ENCODE assay signal across 14 cellular contexts in genomic region chr15:55916666-55917409, GRCh38.
DNase-seq lines count a peak whose midpoint lies in the region; ATAC-seq, FAIRE-seq and TF ChIP-seq lines count a peak whose summit lies in the region.
"Had no signal": no experiment of that assay in that cellular context is flagged by ENCODE, and none has a peak within 500 bp of the region (broad histone marks: within the 10 kb centered on the region; RNA-seq: fewer than 3 reads in every experiment).

No MANE protein-coding gene starts in this region.

- no peak overlapping the region for H3K4ac ChIP-seq in mesenchymal stem cell (ENCODE audit: low read depth in 1 of 2, low read length in 2 of 2)

- intact Hi-C loops in PC-9 (cut with micrococcal nuclease; ENCODE audit: unreplicated experiment) = loop anchor here (5.0 kb wide), 2 partner anchors 125 to 180 kb away; no protein-coding TSS in a partner anchor
- intact Hi-C loops in pancreas (cut with DNase I) = no loop called here

- peak overlapping the region; percentile 57 for H3K9ac ChIP-seq in mesenchymal stem cell (ENCODE audit: low read length)

- peaks cover 3% of the 10 kb centered on the region; the same call in 1 of the 2 replicates for H3F3A ChIP-seq in PC-9 (ENCODE audit: insufficient read depth, low read depth)

- no peak overlapping the region for H3K14ac ChIP-seq in mesenchymal stem cell (ENCODE audit: low read length in 2 of 2)

- peak overlapping the region in 1 of 2 experiments; percentile 64 for H3K18ac ChIP-seq in mesenchymal stem cell (ENCODE audit: low read depth in 1 of 2, low read length in 2 of 2)

- H3K27me3 ChIP-seq in mesenchymal stem cell (ENCODE audit: control insufficient read depth in 1 of 2, insufficient read depth in 1 of 2, low read length in 2 of 2) (no peaks in the 10 kb centered on the region), PC-9 (ENCODE audit: insufficient read depth, low read depth) (no peaks in the 10 kb centered on the region), pancreas (no peaks in the 10 kb centered on the region)
- H3K27me3 ChIP-seq: esophagus squamous epithelium, testis had no signal

- H2BK120ac ChIP-seq in mesenchymal stem cell (ENCODE audit: low read depth, low read length) = no peak overlapping the region

- H3K23ac ChIP-seq in mesenchymal stem cell (ENCODE audit: low read length in 2 of 2) = no peak overlapping the region

- H3K4me2 ChIP-seq in mesenchymal stem cell (ENCODE audit: low read length, poor library complexity, severe bottlenecking) (no peak overlapping the region), PC-9 (no peak overlapping the region)

- H3K9me3 ChIP-seq in mesenchymal stem cell (ENCODE audit: control insufficient read depth, low read length) = no peaks in the 10 kb centered on the region
- no peaks in the 10 kb centered on the region for H3K9me3 ChIP-seq in PC-9 (ENCODE audit: insufficient read depth, low read depth)
- no peaks in the 10 kb centered on the region for H3K9me3 ChIP-seq in pancreas
- H3K9me3 ChIP-seq: Caco-2, esophagus squamous epithelium, testis had no signal

- H2AFZ ChIP-seq in mesenchymal stem cell (ENCODE audit: low read depth, low read length) (no peak overlapping the region), PC-9 (no peak overlapping the region)

- DNase-seq in AG09309 (ENCODE audit: low read depth) (peak; percentile 62), M059J (ENCODE audit: low read depth) (peak; percentile 86), coronary artery (ENCODE audit: low spot score) (no peak), mesenchymal stem cell (peak; percentile 70), PC-9 (no peak), OCI-M1 (lab: John Stamatoyannopoulos, UW) (no peak), pancreas (no peak)
- DNase-seq: activated CD4-positive, CD25-positive, alpha-beta regulatory T cell treated with anti-CD3 and anti-CD28 coated beads, Interleukin-2, amount 50 U/mL, for 72 hours; Caco-2; esophagus squamous epithelium; GOT3; NCI-H1105; testis had no signal

- no peaks in the 10 kb centered on the region for H3K9me2 ChIP-seq in PC-9 (ENCODE audit: insufficient read depth)

- TF ChIP-seq CTCF in AG09309 (IDR thresholded peaks at IDR 0.05; ENCODE audit: control insufficient read depth, insufficient read depth, low read depth, low read length, missing control alignments) = no peak
- no peak for TF ChIP-seq CTCF in coronary artery (IDR thresholded peaks at IDR 0.05)
- no peak for TF ChIP-seq CTCF in PC-9 (conservative IDR thresholded peaks at IDR 0.05)
- TF ChIP-seq CTCF in pancreas (IDR thresholded peaks at IDR 0.05) = no peak

- H2BK15ac ChIP-seq in mesenchymal stem cell (ENCODE audit: low read depth, poor library complexity, severe bottlenecking) = no peak overlapping the region

- H2AK5ac ChIP-seq in mesenchymal stem cell (ENCODE audit: low read length, severe bottlenecking) = no peak overlapping the region

- POLR2A ChIA-PET in PC-9 (lab: Charles Lee; ENCODE audit: unreplicated experiment) = interaction anchor here (0.5 kb wide), 1 partner anchor 55 kb away, joined by 3 read pairs; no protein-coding TSS in a partner anchor

- WGBS in mesenchymal stem cell = 34% methylated on average over 10 of the region's 11 CpGs
- 74 to 78% methylated on average over 11 of the region's 11 CpGs for WGBS in pancreas, 2 donors

- H4K8ac ChIP-seq in mesenchymal stem cell (ENCODE audit: low read length) = no peak overlapping the region

- CTCF ChIA-PET in PC-9 (lab: Charles Lee) = interaction anchor here (0.5 to 1.8 kb wide), 4 partner anchors 9 to 131 kb away, joined by 3 to 11 read pairs (median 4); no protein-coding TSS in a partner anchor

- H4K20me1 ChIP-seq in PC-9 (ENCODE audit: insufficient read depth) = no peaks in the 10 kb centered on the region

- H3K79me1 ChIP-seq in mesenchymal stem cell (replicated peaks; ENCODE audit: low read length, poor library complexity, severe bottlenecking) = no peaks in the 10 kb centered on the region

- H3K79me2 ChIP-seq in PC-9 (ENCODE audit: low read depth) = no peaks in the 10 kb centered on the region

- no peaks in the 10 kb centered on the region for H3K4me1 ChIP-seq in mesenchymal stem cell (ENCODE audit: control insufficient read depth, insufficient read depth, low read depth, low read length)
- peaks cover 9% of the 10 kb centered on the region for H3K4me1 ChIP-seq in PC-9 (replicated peaks; ENCODE audit: insufficient read depth)
- no peaks in the 10 kb centered on the region for H3K4me1 ChIP-seq in pancreas
- H3K4me1 ChIP-seq: Caco-2, testis had no signal

- no peak for FAIRE-seq in pancreas (lab: Jason Lieb, UNC)

- no peak for ATAC-seq in HG02884 (IDR thresholded peaks at IDR 0.05; ENCODE audit: unreplicated experiment)
- no peak for ATAC-seq in pancreas

- no peak overlapping the region for H4K91ac ChIP-seq in mesenchymal stem cell (ENCODE audit: low read length)

- H3K4me3 ChIP-seq in AG09309 (ENCODE audit: control insufficient read depth, low read depth, low read length) (peak overlapping the region; percentile 38), coronary artery (peak overlapping the region; percentile 33), mesenchymal stem cell (ENCODE audit: insufficient read depth in 1 of 2, low read depth in 1 of 2, low read length in 2 of 2) (peak overlapping the region in 1 of 2 experiments; percentile 38), PC-9 (no peak overlapping the region), pancreas (no peak overlapping the region)
- H3K4me3 ChIP-seq: testis had no signal

- peak overlapping the region in 1 of 2 donors; percentile 31 for H3K27ac ChIP-seq in coronary artery
- peak overlapping the region; percentile 36 for H3K27ac ChIP-seq in mesenchymal stem cell (ENCODE audit: low read length, poor library complexity, severe bottlenecking)
- no peak overlapping the region for H3K27ac ChIP-seq in PC-9
- H3K27ac ChIP-seq in pancreas = no peak overlapping the region
- H3K27ac ChIP-seq: testis had no signal

- H3K36me3 ChIP-seq in mesenchymal stem cell (ENCODE audit: control insufficient read depth in 1 of 2, insufficient read depth in 2 of 2, low read depth in 1 of 2, low read length in 2 of 2) = no peaks in the 10 kb centered on the region
- H3K36me3 ChIP-seq in PC-9 (ENCODE audit: low read depth) = no peaks in the 10 kb centered on the region
- no peaks in the 10 kb centered on the region for H3K36me3 ChIP-seq in pancreas
- H3K36me3 ChIP-seq: esophagus squamous epithelium had no signal

- BruUV-seq in PC-9 (replicated peaks; lab: Mats Ljungman, UMichigan) = no TSS peak

- H2BK12ac ChIP-seq in mesenchymal stem cell (ENCODE audit: low read length in 2 of 2) = no peak overlapping the region

- no peak overlapping the region for H2BK5ac ChIP-seq in mesenchymal stem cell (ENCODE audit: low read depth, low read length, poor library complexity, severe bottlenecking)

Comparison
In these comparisons a context has a peak if more than half of its experiments do, and no peak if none do; other contexts are left out.
1. DNase-seq: peak in AG09309 (single experiment), M059J (single experiment) and mesenchymal stem cell (single experiment); none in coronary artery (single experiment), PC-9 (0 of 2), OCI-M1 (single experiment) and pancreas (0 of 6).
2. H3K4me3 ChIP-seq: peak in AG09309 (single experiment) and coronary artery (single experiment); none in PC-9 (single experiment) and pancreas (0 of 4).